Comparison of ENCODE assay signal across 39 cellular contexts in the genomic region with DNA sequence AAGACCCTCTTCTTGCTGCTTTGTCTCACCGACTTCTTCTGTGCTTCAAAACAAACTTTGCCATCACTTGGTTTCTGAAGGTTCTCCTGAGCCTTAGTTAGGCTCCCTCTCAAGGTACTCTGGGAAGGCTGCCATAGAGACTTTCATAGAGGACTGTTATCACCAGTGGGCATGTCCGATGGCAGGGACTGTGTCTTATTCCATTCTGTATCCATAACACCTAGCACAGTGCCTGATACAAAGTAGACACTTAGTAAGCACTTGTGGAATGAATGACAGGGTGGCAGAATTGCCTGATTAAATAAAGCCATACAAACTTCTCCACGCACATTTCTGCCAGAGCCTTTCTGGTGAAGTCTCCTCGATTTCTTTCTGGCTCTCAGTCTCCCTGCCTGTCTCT. TPM values are rescaled to one million over a fixed set of nuclear protein-coding genes. Genes with fewer than 3 reads are reported as not detected.
"Had no signal": no experiment of that assay in that cellular context is flagged by ENCODE, and none has a peak within 500 bp of the region (broad histone marks: within the 10 kb centered on the region; RNA-seq: fewer than 3 reads in every experiment).

No MANE protein-coding gene starts in this region.

- DNase-seq: activated B cell treated with CpG ODN at 0.5 μM for 24 hours; activated CD4-positive, alpha-beta memory T cell treated with anti-CD3 and anti-CD28 coated beads for 36 hours; activated CD4-positive, alpha-beta T cell treated with anti-CD3 and anti-CD28 coated beads for 4 hours; activated CD4-positive, alpha-beta T cell treated with anti-CD3 and anti-CD28 coated beads, Interleukin-2, amount 10 ng/mL, durations not matched to agents 24 days and 14 days; activated CD4-positive, alpha-beta T cell treated with anti-CD3 and anti-CD28 coated beads, Interleukin-2, amount 50 U/mL, for 1 hour; activated CD4-positive, alpha-beta T cell treated with anti-CD3 and anti-CD28 coated beads, Interleukin-2, amount 50 U/mL, for 4 hours; activated CD4-positive, CD25-positive, alpha-beta regulatory T cell treated with anti-CD3 and anti-CD28 coated beads, Interleukin-2, amount 50 U/mL, for 72 hours; activated CD8-positive, alpha-beta memory T cell treated with anti-CD3 and anti-CD28 coated beads, Interleukin-2, amount 50 U/mL, for 4 hours; activated CD8-positive, alpha-beta T cell treated with anti-CD3 and anti-CD28 coated beads for 36 hours; activated effector memory CD4-positive, alpha-beta T cell treated with anti-CD3 and anti-CD28 coated beads, Interleukin-2, amount 50 U/mL, for 16 hours; activated gamma-delta T cell treated with Interleukin-2 at 50 U/mL for 16 hours; activated naive CD4-positive, alpha-beta T cell treated with anti-CD3 and anti-CD28 coated beads, Interleukin-2, amount 10 ng/mL, durations not matched to agents 7 days and 5 days; activated naive CD4-positive, alpha-beta T cell treated with Interleukin-2 at 50 U/mL for 16 hours; activated naive CD8-positive, alpha-beta T cell treated with anti-CD3 and anti-CD28 coated beads, Interleukin-2, amount 10 ng/mL, durations not matched to agents 7 days and 5 days; activated naive CD8-positive, alpha-beta T cell treated with anti-CD3 and anti-CD28 coated beads, Interleukin-2, amount 50 U/mL, for 24 hours; activated T-cell treated with anti-CD3 and anti-CD28 coated beads for 4 hours; activated T-cell treated with anti-CD3 and anti-CD28 coated beads, Interleukin-2, amount 50 U/mL, for 1 hour; activated T-cell treated with anti-CD3 and anti-CD28 coated beads, Interleukin-2, amount 50 U/mL, for 4 hours; activated T-cell treated with anti-CD3 and anti-CD28 coated beads, Interleukin-2, amount 50 U/mL, for 72 hours; amygdala; anterior cingulate cortex; central memory CD4-positive, alpha-beta T cell; T-helper 1 cell; T-helper 2 cell; T-helper 9 cell had no signal

- H3K9me3 Mint-ChIP-seq: activated CD4-positive, alpha-beta memory T cell treated with anti-CD3 and anti-CD28 coated beads for 36 hours; activated CD4-positive, alpha-beta T cell treated with anti-CD3 and anti-CD28 coated beads, Interleukin-2, amount 10 ng/mL, durations not matched to agents 24 days and 14 days; activated naive CD4-positive, alpha-beta T cell treated with anti-CD3 and anti-CD28 coated beads, Interleukin-2, amount 10 ng/mL, durations not matched to agents 7 days and 5 days; activated naive CD4-positive, alpha-beta T cell treated with anti-CD3 and anti-CD28 coated beads, Interleukin-2, amount 50 U/mL, for 24 hours; activated naive CD8-positive, alpha-beta T cell treated with anti-CD3 and anti-CD28 coated beads, Interleukin-2, amount 50 U/mL, for 24 hours; activated T-cell treated with anti-CD3 and anti-CD28 coated beads, Interleukin-2, amount 50 U/mL, for 4 hours; activated T-helper 1 cell treated with anti-CD3 and anti-CD28 coated beads, Interleukin-12 subunit alpha, Interleukin-12 subunit beta, Interleukin-2, Interleukin-4 antibody, amounts not matched to agents 30 ng/mL and 10 ng/mL and 1 ng/mL, durations not matched to agents 14 hours and 24 hours and 36 hours; activated T-helper 17 cell treated with anti-CD3 and anti-CD28 coated beads, Interleukin-2, amount 50 U/mL, for 72 hours; T-helper 1 cell treated with Interleukin-12 subunit alpha and Interleukin-12 subunit beta and Interleukin-4 antibody, amounts not matched to agents 30 μg/mL and 1 μg/mL, for 36 hours; T-helper 2 cell treated with Interferon-gamma antibody and Interleukin-4, amounts not matched to agents 5 μg/mL and 100 μg/mL, for 36 hours had no signal

- H3K36me3 Mint-ChIP-seq: activated CD4-positive, alpha-beta memory T cell treated with anti-CD3 and anti-CD28 coated beads for 36 hours; activated naive CD4-positive, alpha-beta T cell treated with anti-CD3 and anti-CD28 coated beads, Interleukin-2, amount 10 ng/mL, durations not matched to agents 7 days and 5 days; activated naive CD4-positive, alpha-beta T cell treated with anti-CD3 and anti-CD28 coated beads, Interleukin-2, amount 50 U/mL, for 24 hours; activated naive CD8-positive, alpha-beta T cell; activated naive CD8-positive, alpha-beta T cell treated with anti-CD3 and anti-CD28 coated beads, Interleukin-2, amount 10 ng/mL, durations not matched to agents 7 days and 5 days; brain had no signal

- H3K27ac ChIP-seq: ascending aorta, cardiac muscle cell, VCaP had no signal

- H3K27me3 ChIP-seq: ascending aorta, cardiac muscle cell had no signal

- ATAC-seq: activated CD8-positive, alpha-beta T cell treated with anti-CD3 and anti-CD28 coated beads for 36 hours; activated naive CD8-positive, alpha-beta T cell treated with anti-CD3 and anti-CD28 coated beads, Interleukin-2, amount 50 U/mL, for 24 hours; activated T-cell treated with anti-CD3 and anti-CD28 coated beads, Interleukin-2, amount 50 U/mL, for 4 hours; activated T-cell treated with anti-CD3 and anti-CD28 coated beads, Interleukin-2, amount 50 U/mL, for 72 hours; activated T-helper 17 cell treated with anti-CD3 and anti-CD28 coated beads, Interleukin-2, amount 50 U/mL, for 72 hours had no signal

- H3K4me1 Mint-ChIP-seq: activated B cell treated with CpG ODN at 0.5 μM for 24 hours; activated CD4-positive, alpha-beta T cell treated with anti-CD3 and anti-CD28 coated beads, Interleukin-2, amount 10 ng/mL, durations not matched to agents 24 days and 14 days; activated naive CD4-positive, alpha-beta T cell treated with anti-CD3 and anti-CD28 coated beads, Interleukin-2, amount 10 ng/mL, durations not matched to agents 7 days and 5 days; activated naive CD4-positive, alpha-beta T cell treated with anti-CD3 and anti-CD28 coated beads, Interleukin-2, amount 50 U/mL, for 24 hours; brain had no signal

- H3K4me3 ChIP-seq: ascending aorta, cardiac muscle cell had no signal

- H3K4me3 Mint-ChIP-seq: activated B cell treated with CpG ODN at 0.5 μM for 24 hours; activated CD4-positive, alpha-beta memory T cell treated with anti-CD3 and anti-CD28 coated beads for 36 hours; activated CD4-positive, alpha-beta T cell treated with anti-CD3 and anti-CD28 coated beads, Interleukin-2, amount 10 ng/mL, durations not matched to agents 24 days and 14 days; activated CD8-positive, alpha-beta T cell treated with anti-CD3 and anti-CD28 coated beads for 36 hours; activated naive CD4-positive, alpha-beta T cell treated with anti-CD3 and anti-CD28 coated beads, Interleukin-2, amount 10 ng/mL, durations not matched to agents 7 days and 5 days; activated naive CD4-positive, alpha-beta T cell treated with anti-CD3 and anti-CD28 coated beads, Interleukin-2, amount 50 U/mL, for 24 hours; activated naive CD8-positive, alpha-beta T cell; activated naive CD8-positive, alpha-beta T cell treated with anti-CD3 and anti-CD28 coated beads, Interleukin-2, amount 10 ng/mL, durations not matched to agents 7 days and 5 days; activated naive CD8-positive, alpha-beta T cell treated with anti-CD3 and anti-CD28 coated beads, Interleukin-2, amount 50 U/mL, for 24 hours; activated T-cell treated with anti-CD3 and anti-CD28 coated beads, Interleukin-2, amount 50 U/mL, for 4 hours; activated T-cell treated with anti-CD3 and anti-CD28 coated beads, Interleukin-2, amount 50 U/mL, for 72 hours; activated T-helper 1 cell treated with anti-CD3 and anti-CD28 coated beads, Interleukin-12 subunit alpha, Interleukin-12 subunit beta, Interleukin-2, Interleukin-4 antibody, amounts not matched to agents 30 ng/mL and 10 ng/mL and 1 ng/mL, durations not matched to agents 14 hours and 24 hours and 36 hours; activated T-helper 17 cell treated with anti-CD3 and anti-CD28 coated beads, Interleukin-2, amount 50 U/mL, for 72 hours; brain; T-helper 1 cell treated with Interleukin-12 subunit alpha and Interleukin-12 subunit beta and Interleukin-4 antibody, amounts not matched to agents 30 μg/mL and 1 μg/mL, for 36 hours; T-helper 2 cell treated with Interferon-gamma antibody and Interleukin-4, amounts not matched to agents 5 μg/mL and 100 μg/mL, for 36 hours had no signal

- H3K4me1 ChIP-seq: ascending aorta had no signal

- H3K36me3 ChIP-seq: ascending aorta, cardiac muscle cell had no signal

- H3K27me3 Mint-ChIP-seq: activated naive CD4-positive, alpha-beta T cell treated with anti-CD3 and anti-CD28 coated beads, Interleukin-2, amount 10 ng/mL, durations not matched to agents 7 days and 5 days; brain had no signal

- H3K9me3 ChIP-seq: ascending aorta had no signal

- H3K27ac Mint-ChIP-seq: activated B cell treated with CpG ODN at 0.5 μM for 24 hours; activated CD4-positive, alpha-beta memory T cell treated with anti-CD3 and anti-CD28 coated beads for 36 hours; activated CD4-positive, alpha-beta T cell treated with anti-CD3 and anti-CD28 coated beads, Interleukin-2, amount 10 ng/mL, durations not matched to agents 24 days and 14 days; activated CD8-positive, alpha-beta T cell treated with anti-CD3 and anti-CD28 coated beads for 36 hours; activated naive CD4-positive, alpha-beta T cell treated with anti-CD3 and anti-CD28 coated beads, Interleukin-2, amount 10 ng/mL, durations not matched to agents 7 days and 5 days; activated naive CD4-positive, alpha-beta T cell treated with anti-CD3 and anti-CD28 coated beads, Interleukin-2, amount 50 U/mL, for 24 hours; activated naive CD8-positive, alpha-beta T cell; activated naive CD8-positive, alpha-beta T cell treated with anti-CD3 and anti-CD28 coated beads, Interleukin-2, amount 10 ng/mL, durations not matched to agents 7 days and 5 days; activated naive CD8-positive, alpha-beta T cell treated with anti-CD3 and anti-CD28 coated beads, Interleukin-2, amount 50 U/mL, for 24 hours; activated T-cell treated with anti-CD3 and anti-CD28 coated beads, Interleukin-2, amount 50 U/mL, for 72 hours; activated T-helper 1 cell treated with anti-CD3 and anti-CD28 coated beads, Interleukin-12 subunit alpha, Interleukin-12 subunit beta, Interleukin-2, Interleukin-4 antibody, amounts not matched to agents 30 ng/mL and 10 ng/mL and 1 ng/mL, durations not matched to agents 14 hours and 24 hours and 36 hours; activated T-helper 17 cell treated with anti-CD3 and anti-CD28 coated beads, Interleukin-2, amount 50 U/mL, for 72 hours; brain; T-helper 1 cell treated with Interleukin-12 subunit alpha and Interleukin-12 subunit beta and Interleukin-4 antibody, amounts not matched to agents 30 μg/mL and 1 μg/mL, for 36 hours; T-helper 2 cell treated with Interferon-gamma antibody and Interleukin-4, amounts not matched to agents 5 μg/mL and 100 μg/mL, for 36 hours had no signal

RNA-seq across cellular contexts. Expression of a gene that starts 32.7 kb away (rescaled TPM):
- total RNA-seq: activated B cell treated with CpG ODN at 0.5 μM for 24 hours; activated CD4-positive, alpha-beta memory T cell treated with anti-CD3 and anti-CD28 coated beads for 36 hours; activated CD4-positive, alpha-beta T cell treated with anti-CD3 and anti-CD28 coated beads, Interleukin-2, amount 10 ng/mL, durations not matched to agents 24 days and 14 days; activated CD8-positive, alpha-beta memory T cell treated with anti-CD3 and anti-CD28 coated beads for 36 hours; activated CD8-positive, alpha-beta T cell treated with anti-CD3 and anti-CD28 coated beads for 36 hours; activated naive CD8-positive, alpha-beta T cell treated with anti-CD3 and anti-CD28 coated beads, Interleukin-2, amount 10 ng/mL, durations not matched to agents 7 days and 5 days; activated T-cell treated with anti-CD3 and anti-CD28 coated beads, Interleukin-2, amount 50 U/mL, for 4 hours; activated T-cell treated with anti-CD3 and anti-CD28 coated beads, Interleukin-2, amount 50 U/mL, for 72 hours; activated T-helper 1 cell treated with anti-CD3 and anti-CD28 coated beads, Interleukin-12 subunit alpha, Interleukin-12 subunit beta, Interleukin-2, Interleukin-4 antibody, amounts not matched to agents 30 ng/mL and 10 ng/mL and 1 ng/mL, durations not matched to agents 14 hours and 24 hours and 36 hours; activated T-helper 17 cell treated with anti-CD3 and anti-CD28 coated beads, Interleukin-2, amount 50 U/mL, for 72 hours; ascending aorta; bronchial epithelial cell; cardiac muscle cell; cerebellum had no signal
- polyA plus RNA-seq: adipose tissue, cardiac muscle cell had no signal
